Comparison of ENCODE assay signal across 1 cellular context in genomic region chr6:125804264-125804663, GRCh38.
TF ChIP-seq lines count a peak whose summit lies in the region.

No MANE protein-coding gene starts in this region.

TF ChIP-seq in GM12878, 131 proteins besides CTCF, POLR2A, EP300 and RAD21 (continued from another document and continues in another):
- TF ChIP-seq, protein P1, sequence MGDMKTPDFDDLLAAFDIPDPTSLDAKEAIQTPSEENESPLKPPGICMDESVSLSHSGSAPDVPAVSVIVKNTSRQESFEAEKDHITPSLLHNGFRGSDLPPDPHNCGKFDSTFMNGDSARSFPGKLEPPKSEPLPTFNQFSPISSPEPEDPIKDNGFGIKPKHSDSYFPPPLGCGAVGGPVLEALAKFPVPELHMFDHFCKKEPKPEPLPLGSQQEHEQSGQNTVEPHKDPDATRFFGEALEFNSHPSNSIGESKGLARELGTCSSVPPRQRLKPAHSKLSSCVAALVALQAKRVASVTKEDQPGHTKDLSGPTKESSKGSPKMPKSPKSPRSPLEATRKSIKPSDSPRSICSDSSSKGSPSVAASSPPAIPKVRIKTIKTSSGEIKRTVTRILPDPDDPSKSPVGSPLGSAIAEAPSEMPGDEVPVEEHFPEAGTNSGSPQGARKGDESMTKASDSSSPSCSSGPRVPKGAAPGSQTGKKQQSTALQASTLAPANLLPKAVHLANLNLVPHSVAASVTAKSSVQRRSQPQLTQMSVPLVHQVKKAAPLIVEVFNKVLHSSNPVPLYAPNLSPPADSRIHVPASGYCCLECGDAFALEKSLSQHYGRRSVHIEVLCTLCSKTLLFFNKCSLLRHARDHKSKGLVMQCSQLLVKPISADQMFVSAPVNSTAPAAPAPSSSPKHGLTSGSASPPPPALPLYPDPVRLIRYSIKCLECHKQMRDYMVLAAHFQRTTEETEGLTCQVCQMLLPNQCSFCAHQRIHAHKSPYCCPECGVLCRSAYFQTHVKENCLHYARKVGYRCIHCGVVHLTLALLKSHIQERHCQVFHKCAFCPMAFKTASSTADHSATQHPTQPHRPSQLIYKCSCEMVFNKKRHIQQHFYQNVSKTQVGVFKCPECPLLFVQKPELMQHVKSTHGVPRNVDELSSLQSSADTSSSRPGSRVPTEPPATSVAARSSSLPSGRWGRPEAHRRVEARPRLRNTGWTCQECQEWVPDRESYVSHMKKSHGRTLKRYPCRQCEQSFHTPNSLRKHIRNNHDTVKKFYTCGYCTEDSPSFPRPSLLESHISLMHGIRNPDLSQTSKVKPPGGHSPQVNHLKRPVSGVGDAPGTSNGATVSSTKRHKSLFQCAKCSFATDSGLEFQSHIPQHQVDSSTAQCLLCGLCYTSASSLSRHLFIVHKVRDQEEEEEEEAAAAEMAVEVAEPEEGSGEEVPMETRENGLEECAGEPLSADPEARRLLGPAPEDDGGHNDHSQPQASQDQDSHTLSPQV (IDR thresholded peaks at IDR 0.05) = 0 out of 2 replicates have a peak, but pooled peaks have one; percentile 26
- TF ChIP-seq NBN (IDR thresholded peaks at IDR 0.05) (peak; percentile 83), RUNX3 (IDR thresholded peaks at IDR 0.05; ENCODE audit: low read length) (peak; percentile 86), SPI1 (IDR thresholded peaks at IDR 0.05; ENCODE audit: borderline replicate concordance, insufficient read depth, low read depth, low read length) (peak; percentile 74), PKNOX1 (IDR thresholded peaks at IDR 0.05) (peak; percentile 94), NR2F1 (conservative IDR thresholded peaks at IDR 0.05) (peak; percentile 71), ZNF24 (IDR thresholded peaks at IDR 0.05) (peak; percentile 92), MTA3 (IDR thresholded peaks at IDR 0.05; ENCODE audit: borderline replicate concordance, low read length) (peak; percentile 92), ZNF217 (IDR thresholded peaks at IDR 0.05) (peak; percentile 98), GATAD2B (conservative IDR thresholded peaks at IDR 0.05; ENCODE audit: low read depth) (peak; percentile 71), CHD2 (IDR thresholded peaks at IDR 0.05; ENCODE audit: borderline replicate concordance, low read depth, low read length) (0 out of 2 replicates have a peak, but pooled peaks have one; percentile 40), CEBPB (IDR thresholded peaks at IDR 0.05; ENCODE audit: borderline replicate concordance in 1 of 2, low read depth in 2 of 2, low read length in 2 of 2) (peak in 1 of 2 experiments; percentile 67; a peak in 1 of 4 replicates), PAX5 (IDR thresholded peaks at IDR 0.05; ENCODE audit: borderline replicate concordance, low read depth, low read length) (peak; percentile 79), MLLT1 (IDR thresholded peaks at IDR 0.05) (0 out of 2 replicates have a peak, but pooled peaks have one; percentile 10), CBX5 (IDR thresholded peaks at IDR 0.05; ENCODE audit: low read depth) (0 out of 2 replicates have a peak, but pooled peaks have one; percentile 46), MEF2A (IDR thresholded peaks at IDR 0.05; ENCODE audit: insufficient read depth, low read depth, low read length) (peak; percentile 71; the same call in 1 of the 2 replicates), ASH2L (IDR thresholded peaks at IDR 0.05; ENCODE audit: borderline replicate concordance, low read depth) (no peak), JUND (IDR thresholded peaks at IDR 0.05; ENCODE audit: low read depth, low read length) (peak; percentile 74), SKIL (IDR thresholded peaks at IDR 0.05; ENCODE audit: low read depth, poor library complexity, severe bottlenecking) (peak; percentile 61), BCL3 (IDR thresholded peaks at IDR 0.05; ENCODE audit: borderline replicate concordance, insufficient read depth, low read depth, low read length, poor library complexity, severe bottlenecking) (peak; percentile 75), DPF2 (IDR thresholded peaks at IDR 0.05) (peak; percentile 99), PML (IDR thresholded peaks at IDR 0.05; ENCODE audit: low read length) (peak; percentile 74; the same call in 1 of the 2 replicates), IRF4 (IDR thresholded peaks at IDR 0.05; ENCODE audit: low read depth, low read length) (peak; percentile 96), CUX1 (IDR thresholded peaks at IDR 0.05; ENCODE audit: insufficient replicate concordance, low read depth, low read length) (no peak), FOXM1 (IDR thresholded peaks at IDR 0.05; ENCODE audit: low read depth, low read length) (peak; percentile 93; the same call in 1 of the 2 replicates), TCF12 (IDR thresholded peaks at IDR 0.05; ENCODE audit: low read depth, low read length) (0 out of 2 replicates have a peak, but pooled peaks have one; percentile 31), CBFB (IDR thresholded peaks at IDR 0.05; ENCODE audit: low read depth) (no peak; the same call in 1 of the 2 replicates), EED (IDR thresholded peaks at IDR 0.05; ENCODE audit: low read depth) (peak; percentile 61; the same call in 1 of the 2 replicates), PAX8 (IDR thresholded peaks at IDR 0.05) (no peak), KDM1A (IDR thresholded peaks at IDR 0.05; ENCODE audit: borderline replicate concordance) (no peak), BCL11A (IDR thresholded peaks at IDR 0.05; ENCODE audit: low read depth, low read length) (peak; percentile 97), ATF7 (IDR thresholded peaks at IDR 0.05; ENCODE audit: low read depth) (peak; percentile 94), KLF5 (IDR thresholded peaks at IDR 0.05; ENCODE audit: partially characterized antibody) (no peak), RAD51 (IDR thresholded peaks at IDR 0.05) (0 out of 2 replicates have a peak, but pooled peaks have one; percentile 32), RELA (IDR thresholded peaks at IDR 0.05; ENCODE audit: borderline replicate concordance, partially characterized antibody) (peak; percentile 84), GABPA (IDR thresholded peaks at IDR 0.05; ENCODE audit: low read depth) (peak; percentile 62; the same call in 1 of the 2 replicates), MYB (IDR thresholded peaks at IDR 0.05; ENCODE audit: borderline replicate concordance, low read depth, low read length) (no peak), CREM (IDR thresholded peaks at IDR 0.05; ENCODE audit: low read depth) (peak; percentile 95), ZBED1 (IDR thresholded peaks at IDR 0.05; ENCODE audit: borderline replicate concordance) (peak; percentile 90; the same call in 1 of the 2 replicates), RELB (IDR thresholded peaks at IDR 0.05; ENCODE audit: low read depth) (peak; percentile 68; the same call in 1 of the 2 replicates), JUNB (IDR thresholded peaks at IDR 0.05) (peak; percentile 99), SREBF2 (IDR thresholded peaks at IDR 0.05; ENCODE audit: low read length) (no peak), SRF (IDR thresholded peaks at IDR 0.05; ENCODE audit: low read depth in 2 of 2, low read length in 2 of 2) (0 out of 4 replicates have a peak, but pooled peaks of 1 of the 2 experiments have one; percentile 53), FOXK2 (IDR thresholded peaks at IDR 0.05) (no peak), IKZF1 (conservative IDR thresholded peaks at IDR 0.05) (peak; percentile 86), BMI1 (IDR thresholded peaks at IDR 0.05; ENCODE audit: borderline replicate concordance) (peak; percentile 89)
- TF ChIP-seq, protein P2, sequence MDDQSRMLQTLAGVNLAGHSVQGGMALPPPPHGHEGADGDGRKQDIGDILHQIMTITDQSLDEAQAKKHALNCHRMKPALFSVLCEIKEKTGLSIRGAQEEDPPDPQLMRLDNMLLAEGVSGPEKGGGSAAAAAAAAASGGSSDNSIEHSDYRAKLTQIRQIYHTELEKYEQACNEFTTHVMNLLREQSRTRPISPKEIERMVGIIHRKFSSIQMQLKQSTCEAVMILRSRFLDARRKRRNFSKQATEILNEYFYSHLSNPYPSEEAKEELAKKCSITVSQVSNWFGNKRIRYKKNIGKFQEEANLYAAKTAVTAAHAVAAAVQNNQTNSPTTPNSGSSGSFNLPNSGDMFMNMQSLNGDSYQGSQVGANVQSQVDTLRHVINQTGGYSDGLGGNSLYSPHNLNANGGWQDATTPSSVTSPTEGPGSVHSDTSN (IDR thresholded peaks at IDR 0.05; ENCODE audit: insufficient replicate concordance, low read depth, low read length) = peak; percentile 86
